In genomic region chr15:39455502-39455991, GRCh38 we compare ENCODE assay signal across 1 cellular context.
TF ChIP-seq lines count a peak whose summit lies in the region.

No MANE protein-coding gene starts in this region.

TF ChIP-seq in HepG2, 621 proteins besides CTCF, POLR2A, EP300 and RAD21 (continued from another document):
- TF ChIP-seq ARID5B (CRISPR knock-in tag; IDR thresholded peaks at IDR 0.05): peak; percentile 90
- TF ChIP-seq FOXK2 (IDR thresholded peaks at IDR 0.05): 0 out of 2 replicates have a peak, but pooled peaks have one; percentile 26
- TF ChIP-seq ATF4 (CRISPR knock-in tag; IDR thresholded peaks at IDR 0.05): peak in 1 of 2 experiments; percentile 38; a peak in 1 of 4 replicates
- TF ChIP-seq MAFK (conservative IDR thresholded peaks at IDR 0.05 in 1 of 2, IDR thresholded peaks at IDR 0.05 in 1 of 2; ENCODE audit: low read length in 2 of 2): peak; percentile 90 to 98
- TF ChIP-seq KLF16 (CRISPR knock-in tag; IDR thresholded peaks at IDR 0.05): 0 out of 4 replicates have a peak, but pooled peaks of 1 of the 2 experiments have one; percentile 27
- TF ChIP-seq SMAD3 (CRISPR knock-in tag; IDR thresholded peaks at IDR 0.05): peak; percentile 60; the same call in 1 of the 2 replicates
- peak; percentile 65 for TF ChIP-seq PAXIP1 (CRISPR knock-in tag; conservative IDR thresholded peaks at IDR 0.05)
- peak; percentile 40 for TF ChIP-seq TEAD3 (CRISPR knock-in tag; optimal IDR thresholded peaks at IDR 0.05; ENCODE audit: borderline replicate concordance)
- TF ChIP-seq DZIP1 (CRISPR knock-in tag; IDR thresholded peaks at IDR 0.05): no peak
